1 cellular context compared by ENCODE assay signal in the genomic region with DNA sequence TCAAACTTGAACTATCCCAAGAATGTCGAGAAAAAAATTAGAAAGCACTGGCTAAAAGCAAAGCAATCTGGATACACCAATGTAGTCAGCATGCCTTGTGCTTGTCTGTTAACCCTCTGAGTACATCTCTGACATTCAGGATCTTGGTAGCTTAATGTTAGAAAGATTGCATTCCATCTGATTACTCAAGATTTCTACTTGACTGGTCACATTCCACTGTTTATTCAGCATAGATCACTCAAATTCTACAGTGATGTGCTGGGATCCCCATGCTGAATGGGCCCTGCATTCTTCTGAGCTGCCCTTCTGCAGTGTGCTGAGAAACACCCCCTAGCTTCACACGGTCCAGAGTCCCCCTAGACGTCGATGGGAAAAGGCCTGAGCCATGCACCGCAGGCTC.
A peak's percentile ranks its signal among the peaks of the same experiment; 100 is the strongest.
TF ChIP-seq lines count a peak whose summit lies in the region.

No MANE protein-coding gene starts in this region.

TF ChIP-seq in IMR-90, 13 proteins besides CTCF, POLR2A, EP300 and RAD21:
- TF ChIP-seq CEBPB (IDR thresholded peaks at IDR 0.05; ENCODE audit: low read depth, low read length) (peak; percentile 86), RCOR1 (IDR thresholded peaks at IDR 0.05; ENCODE audit: insufficient replicate concordance, low read length) (peak; percentile 59), BHLHE40 (IDR thresholded peaks at IDR 0.05; ENCODE audit: low read depth, low read length) (peak; percentile 54; the same call in 1 of the 2 replicates), MAFK (IDR thresholded peaks at IDR 0.05; ENCODE audit: low read depth, low read length) (0 out of 2 replicates have a peak, but pooled peaks have one; percentile 13), MAZ (IDR thresholded peaks at IDR 0.05; ENCODE audit: borderline replicate concordance, low read depth, low read length) (peak; percentile 32; the same call in 1 of the 2 replicates)
- TF ChIP-seq, protein P1, sequence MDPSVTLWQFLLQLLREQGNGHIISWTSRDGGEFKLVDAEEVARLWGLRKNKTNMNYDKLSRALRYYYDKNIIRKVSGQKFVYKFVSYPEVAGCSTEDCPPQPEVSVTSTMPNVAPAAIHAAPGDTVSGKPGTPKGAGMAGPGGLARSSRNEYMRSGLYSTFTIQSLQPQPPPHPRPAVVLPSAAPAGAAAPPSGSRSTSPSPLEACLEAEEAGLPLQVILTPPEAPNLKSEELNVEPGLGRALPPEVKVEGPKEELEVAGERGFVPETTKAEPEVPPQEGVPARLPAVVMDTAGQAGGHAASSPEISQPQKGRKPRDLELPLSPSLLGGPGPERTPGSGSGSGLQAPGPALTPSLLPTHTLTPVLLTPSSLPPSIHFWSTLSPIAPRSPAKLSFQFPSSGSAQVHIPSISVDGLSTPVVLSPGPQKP (IDR thresholded peaks at IDR 0.05; ENCODE audit: borderline replicate concordance, low read depth, low read length), result no peak
TF ChIP-seq in IMR-90: peak in this region for 5.
